1 cellular context compared by ENCODE assay signal in the genomic region with DNA sequence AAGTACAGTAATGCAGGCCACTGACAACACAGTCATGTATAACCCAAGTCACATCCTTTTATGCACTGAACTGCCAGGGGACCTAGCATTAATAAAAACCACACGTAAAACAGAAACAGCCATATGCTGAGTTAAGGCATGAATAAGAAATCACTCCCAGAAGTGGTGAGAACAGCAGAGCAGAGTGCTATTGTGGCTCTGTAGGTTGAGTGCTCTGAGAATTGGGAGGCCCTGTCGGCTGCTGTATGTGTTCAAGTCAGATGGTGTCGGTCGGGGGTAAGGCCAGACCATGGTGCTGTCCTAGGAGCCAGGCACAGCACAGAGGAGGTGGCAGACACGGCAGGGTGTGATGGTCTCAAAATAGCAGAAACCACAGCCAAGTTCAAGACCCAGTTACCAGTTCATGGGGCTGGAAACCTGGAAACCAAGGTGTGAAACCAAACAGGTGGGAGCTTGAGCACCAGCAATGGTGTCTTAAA.
TF ChIP-seq lines count a peak whose summit lies in the region.

No MANE protein-coding gene starts in this region.

TF ChIP-seq in GM12878, 131 proteins besides CTCF, POLR2A, EP300 and RAD21 (continued from another document and continues in another):
- TF ChIP-seq, protein P1, sequence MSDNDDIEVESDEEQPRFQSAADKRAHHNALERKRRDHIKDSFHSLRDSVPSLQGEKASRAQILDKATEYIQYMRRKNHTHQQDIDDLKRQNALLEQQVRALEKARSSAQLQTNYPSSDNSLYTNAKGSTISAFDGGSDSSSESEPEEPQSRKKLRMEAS (IDR thresholded peaks at IDR 0.05; ENCODE audit: low read depth, low read length): no peak
- TF ChIP-seq SPI1 (IDR thresholded peaks at IDR 0.05; ENCODE audit: borderline replicate concordance, insufficient read depth, low read depth, low read length): no peak
- no peak; the same call in 1 of the 2 replicates for TF ChIP-seq NBN (IDR thresholded peaks at IDR 0.05)
- TF ChIP-seq, protein P2, sequence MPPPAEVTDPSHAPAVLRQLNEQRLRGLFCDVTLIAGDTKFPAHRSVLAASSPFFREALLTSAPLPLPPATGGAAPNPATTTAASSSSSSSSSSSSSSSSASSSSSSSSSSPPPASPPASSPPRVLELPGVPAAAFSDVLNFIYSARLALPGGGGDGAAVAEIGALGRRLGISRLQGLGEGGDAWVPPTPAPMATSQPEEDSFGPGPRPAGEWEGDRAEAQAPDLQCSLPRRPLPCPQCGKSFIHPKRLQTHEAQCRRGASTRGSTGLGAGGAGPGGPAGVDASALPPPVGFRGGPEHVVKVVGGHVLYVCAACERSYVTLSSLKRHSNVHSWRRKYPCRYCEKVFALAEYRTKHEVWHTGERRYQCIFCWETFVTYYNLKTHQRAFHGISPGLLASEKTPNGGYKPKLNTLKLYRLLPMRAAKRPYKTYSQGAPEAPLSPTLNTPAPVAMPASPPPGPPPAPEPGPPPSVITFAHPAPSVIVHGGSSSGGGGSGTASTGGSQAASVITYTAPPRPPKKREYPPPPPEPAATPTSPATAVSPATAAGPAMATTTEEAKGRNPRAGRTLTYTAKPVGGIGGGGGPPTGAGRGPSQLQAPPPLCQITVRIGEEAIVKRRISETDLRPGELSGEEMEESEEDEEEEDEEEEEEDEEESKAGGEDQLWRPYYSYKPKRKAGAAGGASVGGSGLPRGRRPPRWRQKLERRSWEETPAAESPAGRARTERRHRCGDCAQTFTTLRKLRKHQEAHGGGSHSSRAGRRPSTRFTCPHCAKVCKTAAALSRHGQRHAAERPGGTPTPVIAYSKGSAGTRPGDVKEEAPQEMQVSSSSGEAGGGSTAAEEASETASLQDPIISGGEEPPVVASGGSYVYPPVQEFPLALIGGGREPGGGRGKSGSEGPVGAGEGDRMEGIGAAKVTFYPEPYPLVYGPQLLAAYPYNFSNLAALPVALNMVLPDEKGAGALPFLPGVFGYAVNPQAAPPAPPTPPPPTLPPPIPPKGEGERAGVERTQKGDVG (CRISPR knock-in tag; IDR thresholded peaks at IDR 0.05): no peak
- no peak for TF ChIP-seq JUND (IDR thresholded peaks at IDR 0.05; ENCODE audit: low read depth, low read length)
- no peak for TF ChIP-seq NFYA (IDR thresholded peaks at IDR 0.05; ENCODE audit: borderline replicate concordance, low read depth, low read length)
- TF ChIP-seq CBX3 (IDR thresholded peaks at IDR 0.05; ENCODE audit: borderline replicate concordance, low read depth): no peak
- TF ChIP-seq FOS (IDR thresholded peaks at IDR 0.05; ENCODE audit: borderline replicate concordance, extremely low read depth, insufficient read length): no peak
- peak; percentile 58; the same call in 1 of the 2 replicates for TF ChIP-seq CREM (IDR thresholded peaks at IDR 0.05; ENCODE audit: low read depth)
- no peak for TF ChIP-seq RAD51 (IDR thresholded peaks at IDR 0.05)
- no peak for TF ChIP-seq KDM1A (IDR thresholded peaks at IDR 0.05; ENCODE audit: borderline replicate concordance)
- TF ChIP-seq, protein P3, sequence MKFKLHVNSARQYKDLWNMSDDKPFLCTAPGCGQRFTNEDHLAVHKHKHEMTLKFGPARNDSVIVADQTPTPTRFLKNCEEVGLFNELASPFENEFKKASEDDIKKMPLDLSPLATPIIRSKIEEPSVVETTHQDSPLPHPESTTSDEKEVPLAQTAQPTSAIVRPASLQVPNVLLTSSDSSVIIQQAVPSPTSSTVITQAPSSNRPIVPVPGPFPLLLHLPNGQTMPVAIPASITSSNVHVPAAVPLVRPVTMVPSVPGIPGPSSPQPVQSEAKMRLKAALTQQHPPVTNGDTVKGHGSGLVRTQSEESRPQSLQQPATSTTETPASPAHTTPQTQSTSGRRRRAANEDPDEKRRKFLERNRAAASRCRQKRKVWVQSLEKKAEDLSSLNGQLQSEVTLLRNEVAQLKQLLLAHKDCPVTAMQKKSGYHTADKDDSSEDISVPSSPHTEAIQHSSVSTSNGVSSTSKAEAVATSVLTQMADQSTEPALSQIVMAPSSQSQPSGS (IDR thresholded peaks at IDR 0.05; ENCODE audit: low read length): peak; percentile 54; the same call in 1 of the 2 replicates
- TF ChIP-seq ASH2L (IDR thresholded peaks at IDR 0.05; ENCODE audit: borderline replicate concordance, low read depth): no peak
- TF ChIP-seq CHD1 (IDR thresholded peaks at IDR 0.05; ENCODE audit: low read depth, low read length): no peak
- no peak for TF ChIP-seq KAT2A (conservative IDR thresholded peaks at IDR 0.05; ENCODE audit: control insufficient read depth, low read depth, low read length)
- TF ChIP-seq MTA2 (IDR thresholded peaks at IDR 0.05; ENCODE audit: low read depth): peak; percentile 62
- TF ChIP-seq HDAC2 (IDR thresholded peaks at IDR 0.05): no peak
- no peak for TF ChIP-seq GABPA (IDR thresholded peaks at IDR 0.05; ENCODE audit: low read depth)
- TF ChIP-seq ESRRA (IDR thresholded peaks at IDR 0.05; ENCODE audit: low read length): no peak
- TF ChIP-seq SMARCA5 (IDR thresholded peaks at IDR 0.05): peak; percentile 23; the same call in 1 of the 2 replicates
- no peak for TF ChIP-seq STAT3 (IDR thresholded peaks at IDR 0.05; ENCODE audit: low read depth, low read length)
- TF ChIP-seq RUNX3 (IDR thresholded peaks at IDR 0.05; ENCODE audit: low read length): peak; percentile 83
- TF ChIP-seq ZNF384 (IDR thresholded peaks at IDR 0.05; ENCODE audit: borderline replicate concordance, low read depth, low read length): no peak
- TF ChIP-seq MYC (IDR thresholded peaks at IDR 0.05; ENCODE audit: insufficient read depth, insufficient read length, insufficient replicate concordance, low read length, severe bottlenecking): no peak
- no peak for TF ChIP-seq BRCA1 (IDR thresholded peaks at IDR 0.05; ENCODE audit: low read depth, low read length)
- TF ChIP-seq ZNF24 (IDR thresholded peaks at IDR 0.05): 0 out of 2 replicates have a peak, but pooled peaks have one; percentile 20
- TF ChIP-seq, protein P4, sequence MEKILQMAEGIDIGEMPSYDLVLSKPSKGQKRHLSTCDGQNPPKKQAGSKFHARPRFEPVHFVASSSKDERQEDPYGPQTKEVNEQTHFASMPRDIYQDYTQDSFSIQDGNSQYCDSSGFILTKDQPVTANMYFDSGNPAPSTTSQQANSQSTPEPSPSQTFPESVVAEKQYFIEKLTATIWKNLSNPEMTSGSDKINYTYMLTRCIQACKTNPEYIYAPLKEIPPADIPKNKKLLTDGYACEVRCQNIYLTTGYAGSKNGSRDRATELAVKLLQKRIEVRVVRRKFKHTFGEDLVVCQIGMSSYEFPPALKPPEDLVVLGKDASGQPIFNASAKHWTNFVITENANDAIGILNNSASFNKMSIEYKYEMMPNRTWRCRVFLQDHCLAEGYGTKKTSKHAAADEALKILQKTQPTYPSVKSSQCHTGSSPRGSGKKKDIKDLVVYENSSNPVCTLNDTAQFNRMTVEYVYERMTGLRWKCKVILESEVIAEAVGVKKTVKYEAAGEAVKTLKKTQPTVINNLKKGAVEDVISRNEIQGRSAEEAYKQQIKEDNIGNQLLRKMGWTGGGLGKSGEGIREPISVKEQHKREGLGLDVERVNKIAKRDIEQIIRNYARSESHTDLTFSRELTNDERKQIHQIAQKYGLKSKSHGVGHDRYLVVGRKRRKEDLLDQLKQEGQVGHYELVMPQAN (conservative IDR thresholded peaks at IDR 0.05): no peak
- TF ChIP-seq, protein P5, sequence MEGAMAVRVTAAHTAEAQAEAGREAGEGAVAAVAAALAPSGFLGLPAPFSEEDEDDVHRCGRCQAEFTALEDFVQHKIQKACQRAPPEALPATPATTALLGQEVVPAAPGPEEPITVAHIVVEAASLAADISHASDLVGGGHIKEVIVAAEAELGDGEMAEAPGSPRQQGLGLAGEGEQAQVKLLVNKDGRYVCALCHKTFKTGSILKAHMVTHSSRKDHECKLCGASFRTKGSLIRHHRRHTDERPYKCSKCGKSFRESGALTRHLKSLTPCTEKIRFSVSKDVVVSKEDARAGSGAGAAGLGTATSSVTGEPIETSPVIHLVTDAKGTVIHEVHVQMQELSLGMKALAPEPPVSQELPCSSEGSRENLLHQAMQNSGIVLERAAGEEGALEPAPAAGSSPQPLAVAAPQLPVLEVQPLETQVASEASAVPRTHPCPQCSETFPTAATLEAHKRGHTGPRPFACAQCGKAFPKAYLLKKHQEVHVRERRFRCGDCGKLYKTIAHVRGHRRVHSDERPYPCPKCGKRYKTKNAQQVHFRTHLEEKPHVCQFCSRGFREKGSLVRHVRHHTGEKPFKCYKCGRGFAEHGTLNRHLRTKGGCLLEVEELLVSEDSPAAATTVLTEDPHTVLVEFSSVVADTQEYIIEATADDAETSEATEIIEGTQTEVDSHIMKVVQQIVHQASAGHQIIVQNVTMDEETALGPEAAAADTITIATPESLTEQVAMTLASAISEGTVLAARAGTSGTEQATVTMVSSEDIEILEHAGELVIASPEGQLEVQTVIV (IDR thresholded peaks at IDR 0.05; ENCODE audit: borderline replicate concordance, partially characterized antibody): no peak
- TF ChIP-seq HDGF (IDR thresholded peaks at IDR 0.05): no peak
- TF ChIP-seq LARP7 (IDR thresholded peaks at IDR 0.05): no peak
- TF ChIP-seq RBBP5 (conservative IDR thresholded peaks at IDR 0.05): no peak
- TF ChIP-seq NR2F1 (conservative IDR thresholded peaks at IDR 0.05): peak; percentile 77
- peak; percentile 59; the same call in 1 of the 2 replicates for TF ChIP-seq NFIC (IDR thresholded peaks at IDR 0.05; ENCODE audit: low read depth, low read length)
- TF ChIP-seq EED (IDR thresholded peaks at IDR 0.05; ENCODE audit: low read depth): peak; percentile 50
- TF ChIP-seq ZNF207 (IDR thresholded peaks at IDR 0.05; ENCODE audit: borderline replicate concordance): no peak
- TF ChIP-seq BCL11A (IDR thresholded peaks at IDR 0.05; ENCODE audit: low read depth, low read length): peak; percentile 61
- TF ChIP-seq, protein P6, sequence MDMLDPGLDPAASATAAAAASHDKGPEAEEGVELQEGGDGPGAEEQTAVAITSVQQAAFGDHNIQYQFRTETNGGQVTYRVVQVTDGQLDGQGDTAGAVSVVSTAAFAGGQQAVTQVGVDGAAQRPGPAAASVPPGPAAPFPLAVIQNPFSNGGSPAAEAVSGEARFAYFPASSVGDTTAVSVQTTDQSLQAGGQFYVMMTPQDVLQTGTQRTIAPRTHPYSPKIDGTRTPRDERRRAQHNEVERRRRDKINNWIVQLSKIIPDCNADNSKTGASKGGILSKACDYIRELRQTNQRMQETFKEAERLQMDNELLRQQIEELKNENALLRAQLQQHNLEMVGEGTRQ (IDR thresholded peaks at IDR 0.05; ENCODE audit: borderline replicate concordance, low read depth, low read length): no peak
- no peak for TF ChIP-seq BACH1 (IDR thresholded peaks at IDR 0.05; ENCODE audit: borderline replicate concordance)
- peak in 1 of 2 experiments; percentile 19; a peak in 1 of 4 replicates for TF ChIP-seq BHLHE40 (IDR thresholded peaks at IDR 0.05; ENCODE audit: borderline replicate concordance in 1 of 2, low read depth in 2 of 2, low read length in 1 of 2)
- TF ChIP-seq, protein P7, sequence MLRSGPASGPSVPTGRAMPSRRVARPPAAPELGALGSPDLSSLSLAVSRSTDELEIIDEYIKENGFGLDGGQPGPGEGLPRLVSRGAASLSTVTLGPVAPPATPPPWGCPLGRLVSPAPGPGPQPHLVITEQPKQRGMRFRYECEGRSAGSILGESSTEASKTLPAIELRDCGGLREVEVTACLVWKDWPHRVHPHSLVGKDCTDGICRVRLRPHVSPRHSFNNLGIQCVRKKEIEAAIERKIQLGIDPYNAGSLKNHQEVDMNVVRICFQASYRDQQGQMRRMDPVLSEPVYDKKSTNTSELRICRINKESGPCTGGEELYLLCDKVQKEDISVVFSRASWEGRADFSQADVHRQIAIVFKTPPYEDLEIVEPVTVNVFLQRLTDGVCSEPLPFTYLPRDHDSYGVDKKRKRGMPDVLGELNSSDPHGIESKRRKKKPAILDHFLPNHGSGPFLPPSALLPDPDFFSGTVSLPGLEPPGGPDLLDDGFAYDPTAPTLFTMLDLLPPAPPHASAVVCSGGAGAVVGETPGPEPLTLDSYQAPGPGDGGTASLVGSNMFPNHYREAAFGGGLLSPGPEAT (IDR thresholded peaks at IDR 0.05; ENCODE audit: low read depth): peak; percentile 51; the same call in 1 of the 2 replicates
- TF ChIP-seq ZSCAN29 (IDR thresholded peaks at IDR 0.05): no peak
- TF ChIP-seq TAF1 (IDR thresholded peaks at IDR 0.05; ENCODE audit: borderline replicate concordance, low read depth, low read length): 0 out of 2 replicates have a peak, but pooled peaks have one; percentile 18
- no peak for TF ChIP-seq TCF7 (IDR thresholded peaks at IDR 0.05; ENCODE audit: borderline replicate concordance)
- no peak for TF ChIP-seq WRNIP1 (IDR thresholded peaks at IDR 0.05; ENCODE audit: borderline replicate concordance, low read depth, low read length)
- no peak; the same call in 1 of the 2 replicates for TF ChIP-seq MTA3 (IDR thresholded peaks at IDR 0.05; ENCODE audit: borderline replicate concordance, low read length)
- TF ChIP-seq, protein P8, sequence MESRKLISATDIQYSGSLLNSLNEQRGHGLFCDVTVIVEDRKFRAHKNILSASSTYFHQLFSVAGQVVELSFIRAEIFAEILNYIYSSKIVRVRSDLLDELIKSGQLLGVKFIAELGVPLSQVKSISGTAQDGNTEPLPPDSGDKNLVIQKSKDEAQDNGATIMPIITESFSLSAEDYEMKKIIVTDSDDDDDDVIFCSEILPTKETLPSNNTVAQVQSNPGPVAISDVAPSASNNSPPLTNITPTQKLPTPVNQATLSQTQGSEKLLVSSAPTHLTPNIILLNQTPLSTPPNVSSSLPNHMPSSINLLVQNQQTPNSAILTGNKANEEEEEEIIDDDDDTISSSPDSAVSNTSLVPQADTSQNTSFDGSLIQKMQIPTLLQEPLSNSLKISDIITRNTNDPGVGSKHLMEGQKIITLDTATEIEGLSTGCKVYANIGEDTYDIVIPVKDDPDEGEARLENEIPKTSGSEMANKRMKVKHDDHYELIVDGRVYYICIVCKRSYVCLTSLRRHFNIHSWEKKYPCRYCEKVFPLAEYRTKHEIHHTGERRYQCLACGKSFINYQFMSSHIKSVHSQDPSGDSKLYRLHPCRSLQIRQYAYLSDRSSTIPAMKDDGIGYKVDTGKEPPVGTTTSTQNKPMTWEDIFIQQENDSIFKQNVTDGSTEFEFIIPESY (IDR thresholded peaks at IDR 0.05): no peak
- peak; percentile 37; the same call in 1 of the 2 replicates for TF ChIP-seq PAX5 (IDR thresholded peaks at IDR 0.05; ENCODE audit: borderline replicate concordance, low read depth, low read length)
- TF ChIP-seq NR2C2 (IDR thresholded peaks at IDR 0.05; ENCODE audit: borderline replicate concordance, control insufficient read depth, insufficient read length, low read depth): no peak
- TF ChIP-seq, protein P9, sequence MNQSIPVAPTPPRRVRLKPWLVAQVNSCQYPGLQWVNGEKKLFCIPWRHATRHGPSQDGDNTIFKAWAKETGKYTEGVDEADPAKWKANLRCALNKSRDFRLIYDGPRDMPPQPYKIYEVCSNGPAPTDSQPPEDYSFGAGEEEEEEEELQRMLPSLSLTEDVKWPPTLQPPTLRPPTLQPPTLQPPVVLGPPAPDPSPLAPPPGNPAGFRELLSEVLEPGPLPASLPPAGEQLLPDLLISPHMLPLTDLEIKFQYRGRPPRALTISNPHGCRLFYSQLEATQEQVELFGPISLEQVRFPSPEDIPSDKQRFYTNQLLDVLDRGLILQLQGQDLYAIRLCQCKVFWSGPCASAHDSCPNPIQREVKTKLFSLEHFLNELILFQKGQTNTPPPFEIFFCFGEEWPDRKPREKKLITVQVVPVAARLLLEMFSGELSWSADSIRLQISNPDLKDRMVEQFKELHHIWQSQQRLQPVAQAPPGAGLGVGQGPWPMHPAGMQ (IDR thresholded peaks at IDR 0.05; ENCODE audit: borderline replicate concordance): no peak
- no peak for TF ChIP-seq HCFC1 (IDR thresholded peaks at IDR 0.05; ENCODE audit: low read length)
- TF ChIP-seq SMAD1 (IDR thresholded peaks at IDR 0.05; ENCODE audit: low read depth, partially characterized antibody): no peak
- no peak for TF ChIP-seq HDAC6 (IDR thresholded peaks at IDR 0.05; ENCODE audit: unreplicated experiment)
- no peak for TF ChIP-seq SREBF2 (IDR thresholded peaks at IDR 0.05; ENCODE audit: low read length)
- TF ChIP-seq TCF12 (IDR thresholded peaks at IDR 0.05; ENCODE audit: low read depth, low read length): no peak
